Comparison of ENCODE assay signal across 13 cellular contexts in genomic region chr10:8416192-8416701, GRCh38.
DNase-seq lines count a peak whose midpoint lies in the region; ATAC-seq, FAIRE-seq and TF ChIP-seq lines count a peak whose summit lies in the region.
"Had no signal": no experiment of that assay in that cellular context is flagged by ENCODE, and none has a peak within 500 bp of the region (broad histone marks: within the 10 kb centered on the region; RNA-seq: fewer than 3 reads in every experiment).

No MANE protein-coding gene starts in this region.

- FAIRE-seq in small intestine (lab: Jason Lieb, UNC): no peak

- POLR2A ChIA-PET in activated CD4-positive, alpha-beta T cell treated with anti-CD3 and anti-CD28 coated beads, Interleukin-2, amount 10 ng/mL, durations not matched to agents 7 days and 5 days (lab: Charles Lee): no interaction called here
- POLR2A ChIA-PET in activated CD4-positive, alpha-beta memory T cell treated with anti-CD3 and anti-CD28 coated beads for 36 hours (lab: Charles Lee): interaction anchor here (0.6 to 1.7 kb wide), 3 partner anchors 14 to 166 kb away, joined by 3 to 11 read pairs (median 4); no protein-coding TSS in a partner anchor

- peak; percentile 29 for DNase-seq in activated CD4-positive, alpha-beta T cell treated with anti-CD3 and anti-CD28 coated beads, Interleukin-2, amount 10 ng/mL, durations not matched to agents 7 days and 5 days
- DNase-seq in activated CD4-positive, alpha-beta T cell treated with anti-CD3 and anti-CD28 coated beads for 48 hours: no peak
- peak; percentile 56 for DNase-seq in activated CD4-positive, alpha-beta memory T cell treated with anti-CD3 and anti-CD28 coated beads for 36 hours
- DNase-seq in small intestine (no peak), SIG-M5 (lab: John Stamatoyannopoulos, UW) (no peak), midbrain (lab: John Stamatoyannopoulos, UW) (no peak)
- DNase-seq: ACHN; endodermal cell; stimulated activated CD4-positive, alpha-beta T cell treated with anti-CD3 and anti-CD28 coated beads, Interleukin-4, amount 100 ng/mL, for 1 hour had no signal

- H3K4me1 ChIP-seq in small intestine (ENCODE audit: control insufficient read depth in 2 of 2, insufficient read depth in 1 of 2, low read depth in 1 of 2, low read length in 1 of 2): no peaks in the 10 kb centered on the region

- H3K36me3 ChIP-seq in small intestine (ENCODE audit: control insufficient read depth in 2 of 2, insufficient read depth in 2 of 2, low read length in 2 of 2): no peaks in the 10 kb centered on the region
- H3K36me3 ChIP-seq: SJSA1 had no signal

- peaks cover 2% of the 10 kb centered on the region for H3K36me3 Mint-ChIP-seq in activated CD4-positive, alpha-beta T cell treated with anti-CD3 and anti-CD28 coated beads, Interleukin-2, amount 10 ng/mL, durations not matched to agents 7 days and 5 days (ENCODE audit: low read depth)
- H3K36me3 Mint-ChIP-seq in activated CD4-positive, alpha-beta memory T cell treated with anti-CD3 and anti-CD28 coated beads for 36 hours: peaks cover 3% of the 10 kb centered on the region

- no peaks in the 10 kb centered on the region for H3K9me3 Mint-ChIP-seq in activated CD4-positive, alpha-beta T cell treated with anti-CD3 and anti-CD28 coated beads, Interleukin-2, amount 10 ng/mL, durations not matched to agents 7 days and 5 days
- no peaks in the 10 kb centered on the region for H3K9me3 Mint-ChIP-seq in activated CD4-positive, alpha-beta memory T cell treated with anti-CD3 and anti-CD28 coated beads for 36 hours

- H3K9me3 ChIP-seq in small intestine (ENCODE audit: control insufficient read depth, low read depth): no peaks in the 10 kb centered on the region
- H3K9me3 ChIP-seq: SJSA1 had no signal

- no peak overlapping the region for H3K4me3 ChIP-seq in small intestine (ENCODE audit: low read depth in 1 of 2, low read length in 2 of 2)
- H3K4me3 ChIP-seq: SJSA1 had no signal

- peak overlapping the region; percentile 9 to 68 for H3K27ac ChIP-seq in small intestine (ENCODE audit: low read depth in 1 of 2, low read length in 1 of 2)
- H3K27ac ChIP-seq: SJSA1 had no signal

- 9 to 24% (median 10%) methylated on average over 8 of the region's 8 CpGs for WGBS in small intestine, 3 donors

- H3K4me3 Mint-ChIP-seq in activated CD4-positive, alpha-beta T cell treated with anti-CD3 and anti-CD28 coated beads, Interleukin-2, amount 10 ng/mL, durations not matched to agents 7 days and 5 days: no peak overlapping the region
- no peak overlapping the region for H3K4me3 Mint-ChIP-seq in activated CD4-positive, alpha-beta memory T cell treated with anti-CD3 and anti-CD28 coated beads for 36 hours
- H3K4me3 Mint-ChIP-seq: endodermal cell, nephron had no signal

- H3K27ac Mint-ChIP-seq in activated CD4-positive, alpha-beta T cell treated with anti-CD3 and anti-CD28 coated beads, Interleukin-2, amount 10 ng/mL, durations not matched to agents 7 days and 5 days: no peak overlapping the region
- H3K27ac Mint-ChIP-seq in activated CD4-positive, alpha-beta memory T cell treated with anti-CD3 and anti-CD28 coated beads for 36 hours: peak overlapping the region; percentile 72
- H3K27ac Mint-ChIP-seq: endodermal cell, nephron had no signal

- intact Hi-C loops in activated CD4-positive, alpha-beta memory T cell treated with anti-CD3 and anti-CD28 coated beads for 36 hours (cut with micrococcal nuclease): loop anchor here (1.0 to 2.0 kb wide), 2 partner anchors 14 to 77 kb away; no protein-coding TSS in a partner anchor

- H3K27me3 Mint-ChIP-seq in activated CD4-positive, alpha-beta T cell treated with anti-CD3 and anti-CD28 coated beads, Interleukin-2, amount 10 ng/mL, durations not matched to agents 7 days and 5 days: peaks cover 2% of the 10 kb centered on the region
- H3K27me3 Mint-ChIP-seq in activated CD4-positive, alpha-beta memory T cell treated with anti-CD3 and anti-CD28 coated beads for 36 hours: no peaks in the 10 kb centered on the region

- peak; percentile 62 for ATAC-seq in HG02981 (IDR thresholded peaks at IDR 0.05; ENCODE audit: unreplicated experiment)
- ATAC-seq in SK-N-SH treated with all-trans-retinoic acid at 6 μM for 48 hours: no peak

- H3K27me3 ChIP-seq in small intestine (ENCODE audit: control insufficient read depth in 2 of 2, insufficient read depth in 2 of 2, low read length in 2 of 2): no peaks in the 10 kb centered on the region
- H3K27me3 ChIP-seq: SJSA1 had no signal

- CTCF ChIA-PET in activated CD4-positive, alpha-beta T cell treated with anti-CD3 and anti-CD28 coated beads, Interleukin-2, amount 10 ng/mL, durations not matched to agents 7 days and 5 days (lab: Charles Lee): interaction anchor here (0.8 to 2.6 kb wide), 2 partner anchors 9 to 14 kb away, joined by 3 to 11 read pairs; no protein-coding TSS in a partner anchor
- CTCF ChIA-PET in activated CD4-positive, alpha-beta memory T cell treated with anti-CD3 and anti-CD28 coated beads for 36 hours (lab: Charles Lee): no interaction called here

- peaks cover 23% of the 10 kb centered on the region for H3K4me1 Mint-ChIP-seq in activated CD4-positive, alpha-beta T cell treated with anti-CD3 and anti-CD28 coated beads, Interleukin-2, amount 10 ng/mL, durations not matched to agents 7 days and 5 days
- H3K4me1 Mint-ChIP-seq in activated CD4-positive, alpha-beta memory T cell treated with anti-CD3 and anti-CD28 coated beads for 36 hours (ENCODE audit: low read depth): peaks cover 24% of the 10 kb centered on the region
- H3K4me1 Mint-ChIP-seq: nephron had no signal

TF ChIP-seq in SK-N-SH treated with all-trans-retinoic acid at 6 μM for 48 hours, 23 proteins besides CTCF, POLR2A, EP300 and RAD21:
- TF ChIP-seq SNAI2 (CRISPR knock-in tag; IDR thresholded peaks at IDR 0.05) (no peak), TOX (CRISPR knock-in tag; IDR thresholded peaks at IDR 0.05; ENCODE audit: borderline replicate concordance) (no peak), CSDC2 (CRISPR knock-in tag; IDR thresholded peaks at IDR 0.05) (no peak)

Comparison
In these comparisons a context has a peak if more than half of its experiments do, and no peak if none do; other contexts are left out.
1. DNase-seq: peak in activated CD4-positive, alpha-beta T cell treated with anti-CD3 and anti-CD28 coated beads, Interleukin-2, amount 10 ng/mL, durations not matched to agents 7 days and 5 days (single experiment) and activated CD4-positive, alpha-beta memory T cell treated with anti-CD3 and anti-CD28 coated beads for 36 hours (single experiment); none in activated CD4-positive, alpha-beta T cell treated with anti-CD3 and anti-CD28 coated beads for 48 hours (single experiment), small intestine (single experiment), SIG-M5 (single experiment) and midbrain (single experiment).